14 cellular contexts compared by ENCODE assay signal in the genomic region with DNA sequence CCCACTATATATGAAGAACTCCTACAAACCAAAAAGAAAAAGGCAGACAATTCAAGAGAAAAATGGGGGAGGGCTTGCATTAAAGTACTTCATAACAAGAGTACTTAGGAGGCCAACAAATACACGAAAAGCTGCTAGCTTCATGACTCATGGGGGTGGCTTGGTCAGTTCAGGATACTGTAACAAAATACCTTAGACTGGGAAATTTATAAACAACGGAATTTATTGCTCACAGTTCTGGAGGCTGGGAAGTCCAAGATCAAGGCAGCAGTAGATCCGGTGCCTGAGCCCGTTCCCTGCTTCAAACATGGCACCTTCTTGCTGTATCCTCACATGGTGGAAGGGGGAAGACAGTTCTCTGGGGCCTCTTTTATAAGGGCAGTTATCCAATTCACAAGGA.
A peak's percentile ranks its signal among the peaks of the same experiment; 100 is the strongest.
DNase-seq lines count a peak whose midpoint lies in the region; ATAC-seq and TF ChIP-seq lines count a peak whose summit lies in the region.
"Had no signal": no experiment of that assay in that cellular context is flagged by ENCODE, and none has a peak within 500 bp of the region (broad histone marks: within the 10 kb centered on the region; RNA-seq: fewer than 3 reads in every experiment).

No MANE protein-coding gene starts in this region.

- H3K4me3 ChIP-seq in choroid plexus epithelial cell (ENCODE audit: low read depth, low read length) (no peak overlapping the region), tibial artery (no peak overlapping the region)

- intact Hi-C loops in posterior vena cava (cut with DNase I): no loop called here
- intact Hi-C loops in tibial artery (cut with DNase I; ENCODE audit: low total_unique reads): loop anchor here (5.0 kb wide), 1 partner anchor 38 kb away; no protein-coding TSS in a partner anchor

- peaks cover 0 to 22% (median 14%) of the 10 kb centered on the region in 3 donors for H3K9me3 ChIP-seq in tibial artery

- H3K4me3 Mint-ChIP-seq in effector memory CD8-positive, alpha-beta T cell: no peak overlapping the region
- H3K4me3 Mint-ChIP-seq in T-helper 2 cell treated with Interferon-gamma antibody and Interleukin-4, amounts not matched to agents 5 μg/mL and 100 μg/mL, for 36 hours: no peak overlapping the region
- H3K4me3 Mint-ChIP-seq: activated naive CD8-positive, alpha-beta T cell treated with anti-CD3 and anti-CD28 coated beads for 36 hours; CD8-positive, alpha-beta memory T cell; naive thymus-derived CD4-positive, alpha-beta T cell had no signal

- H3K4me1 Mint-ChIP-seq in effector memory CD8-positive, alpha-beta T cell (ENCODE audit: low read depth in 2 of 2): peaks cover 3 to 4% of the 10 kb centered on the region in 2 donors
- H3K4me1 Mint-ChIP-seq in T-helper 2 cell treated with Interferon-gamma antibody and Interleukin-4, amounts not matched to agents 5 μg/mL and 100 μg/mL, for 36 hours (ENCODE audit: low read depth): peaks cover 3% of the 10 kb centered on the region

- DNase-seq in EH (ENCODE audit: low read depth) (peak; percentile 94), RKO (ENCODE audit: low spot score) (peak; percentile 73), choroid plexus epithelial cell (ENCODE audit: low read depth) (peak; percentile 96), posterior vena cava (ENCODE audit: low spot score) (peak; percentile 19), tibial artery (no peak), DMS114 treated with DMSO at 0.1 percent for 48 hours (lab: John Stamatoyannopoulos, UW; ENCODE audit: unreplicated experiment) (no peak)
- no peak for DNase-seq in effector memory CD8-positive, alpha-beta T cell
- DNase-seq in T-helper 2 cell treated with Interferon-gamma antibody and Interleukin-4, amounts not matched to agents 5 μg/mL and 100 μg/mL, for 36 hours (ENCODE audit: low spot score): no peak
- DNase-seq: activated naive CD8-positive, alpha-beta T cell treated with anti-CD3 and anti-CD28 coated beads for 36 hours; CD8-positive, alpha-beta memory T cell; naive thymus-derived CD4-positive, alpha-beta T cell; NCI-H1436 treated with DMSO at 0.1 percent for 48 hours; NCI-H526; right cardiac atrium had no signal

- no peak for ATAC-seq in effector memory CD8-positive, alpha-beta T cell (replicated peaks)
- ATAC-seq: naive thymus-derived CD4-positive, alpha-beta T cell; right cardiac atrium had no signal

- H3K9me3 Mint-ChIP-seq in effector memory CD8-positive, alpha-beta T cell: peaks cover 0 to 6% of the 10 kb centered on the region in 2 donors
- H3K9me3 Mint-ChIP-seq in T-helper 2 cell treated with Interferon-gamma antibody and Interleukin-4, amounts not matched to agents 5 μg/mL and 100 μg/mL, for 36 hours: peaks cover 16% of the 10 kb centered on the region

- H3K36me3 ChIP-seq in tibial artery: peaks cover 0 to 16% (median 15%) of the 10 kb centered on the region in 3 donors

- no peaks in the 10 kb centered on the region for H3K27me3 Mint-ChIP-seq in effector memory CD8-positive, alpha-beta T cell
- H3K27me3 Mint-ChIP-seq in T-helper 2 cell treated with Interferon-gamma antibody and Interleukin-4, amounts not matched to agents 5 μg/mL and 100 μg/mL, for 36 hours (ENCODE audit: low read depth): no peaks in the 10 kb centered on the region
- H3K27me3 Mint-ChIP-seq: activated naive CD8-positive, alpha-beta T cell treated with anti-CD3 and anti-CD28 coated beads for 36 hours; CD8-positive, alpha-beta memory T cell had no signal

- H3K4me1 ChIP-seq in tibial artery: no peaks in the 10 kb centered on the region

- no peak overlapping the region for H3K27ac Mint-ChIP-seq in effector memory CD8-positive, alpha-beta T cell
- H3K27ac Mint-ChIP-seq in T-helper 2 cell treated with Interferon-gamma antibody and Interleukin-4, amounts not matched to agents 5 μg/mL and 100 μg/mL, for 36 hours: no peak overlapping the region
- H3K27ac Mint-ChIP-seq: activated naive CD8-positive, alpha-beta T cell treated with anti-CD3 and anti-CD28 coated beads for 36 hours; CD8-positive, alpha-beta memory T cell had no signal

- no peaks in the 10 kb centered on the region for H3K27me3 ChIP-seq in tibial artery

- no peak overlapping the region for H3K27ac ChIP-seq in tibial artery

- TF ChIP-seq CTCF in choroid plexus epithelial cell (conservative IDR thresholded peaks at IDR 0.05; ENCODE audit: low read depth, low read length): no peak
- TF ChIP-seq CTCF in tibial artery (IDR thresholded peaks at IDR 0.05): no peak

- H3K36me3 Mint-ChIP-seq in effector memory CD8-positive, alpha-beta T cell (ENCODE audit: insufficient read depth): peaks cover 40% of the 10 kb centered on the region
- H3K36me3 Mint-ChIP-seq in T-helper 2 cell treated with Interferon-gamma antibody and Interleukin-4, amounts not matched to agents 5 μg/mL and 100 μg/mL, for 36 hours (ENCODE audit: low read depth): peaks cover 6% of the 10 kb centered on the region

Comparison
In these comparisons a context has a peak if more than half of its experiments do, and no peak if none do; other contexts are left out.
1. DNase-seq: peak in EH (single experiment), RKO (single experiment), choroid plexus epithelial cell (single experiment) and posterior vena cava (single experiment); none in effector memory CD8-positive, alpha-beta T cell (0 of 3), T-helper 2 cell treated with Interferon-gamma antibody and Interleukin-4, amounts not matched to agents 5 μg/mL and 100 μg/mL, for 36 hours (single experiment), tibial artery (0 of 2) and DMS114 treated with DMSO at 0.1 percent for 48 hours (single experiment).